In the genomic region with DNA sequence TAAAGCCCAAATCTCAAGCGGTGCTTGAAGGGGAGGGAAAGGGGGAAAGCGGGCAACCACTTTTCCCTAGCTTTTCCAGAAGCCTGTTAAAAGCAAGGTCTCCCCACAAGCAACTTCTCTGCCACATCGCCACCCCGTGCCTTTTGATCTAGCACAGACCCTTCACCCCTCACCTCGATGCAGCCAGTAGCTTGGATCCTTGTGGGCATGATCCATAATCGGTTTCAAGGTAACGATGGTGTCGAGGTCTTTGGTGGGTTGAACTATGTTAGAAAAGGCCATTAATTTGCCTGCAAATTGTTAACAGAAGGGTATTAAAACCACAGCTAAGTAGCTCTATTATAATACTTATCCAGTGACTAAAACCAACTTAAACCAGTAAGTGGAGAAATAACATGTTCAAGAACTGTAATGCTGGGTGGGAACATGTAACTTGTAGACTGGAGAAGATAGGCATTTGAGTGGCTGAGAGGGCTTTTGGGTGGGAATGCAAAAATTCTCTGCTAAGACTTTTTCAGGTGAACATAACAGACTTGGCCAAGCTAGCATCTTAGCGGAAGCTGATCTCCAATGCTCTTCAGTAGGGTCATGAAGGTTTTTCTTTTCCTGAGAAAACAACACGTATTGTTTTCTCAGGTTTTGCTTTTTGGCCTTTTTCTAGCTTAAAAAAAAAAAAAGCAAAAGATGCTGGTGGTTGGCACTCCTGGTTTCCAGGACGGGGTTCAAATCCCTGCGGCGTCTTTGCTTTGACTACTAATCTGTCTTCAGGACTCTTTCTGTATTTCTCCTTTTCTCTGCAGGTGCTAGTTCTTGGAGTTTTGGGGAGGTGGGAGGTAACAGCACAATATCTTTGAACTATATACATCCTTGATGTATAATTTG, we compare ENCODE assay signal across 1 cellular context.
A peak's percentile ranks its signal among the peaks of the same experiment; 100 is the strongest.
TF ChIP-seq lines count a peak whose summit lies in the region.

No MANE protein-coding gene starts in this region.

TF ChIP-seq in K562, 482 proteins besides CTCF, POLR2A, EP300 and RAD21 (continued from another document and continues in another):
- TF ChIP-seq, protein P1, sequence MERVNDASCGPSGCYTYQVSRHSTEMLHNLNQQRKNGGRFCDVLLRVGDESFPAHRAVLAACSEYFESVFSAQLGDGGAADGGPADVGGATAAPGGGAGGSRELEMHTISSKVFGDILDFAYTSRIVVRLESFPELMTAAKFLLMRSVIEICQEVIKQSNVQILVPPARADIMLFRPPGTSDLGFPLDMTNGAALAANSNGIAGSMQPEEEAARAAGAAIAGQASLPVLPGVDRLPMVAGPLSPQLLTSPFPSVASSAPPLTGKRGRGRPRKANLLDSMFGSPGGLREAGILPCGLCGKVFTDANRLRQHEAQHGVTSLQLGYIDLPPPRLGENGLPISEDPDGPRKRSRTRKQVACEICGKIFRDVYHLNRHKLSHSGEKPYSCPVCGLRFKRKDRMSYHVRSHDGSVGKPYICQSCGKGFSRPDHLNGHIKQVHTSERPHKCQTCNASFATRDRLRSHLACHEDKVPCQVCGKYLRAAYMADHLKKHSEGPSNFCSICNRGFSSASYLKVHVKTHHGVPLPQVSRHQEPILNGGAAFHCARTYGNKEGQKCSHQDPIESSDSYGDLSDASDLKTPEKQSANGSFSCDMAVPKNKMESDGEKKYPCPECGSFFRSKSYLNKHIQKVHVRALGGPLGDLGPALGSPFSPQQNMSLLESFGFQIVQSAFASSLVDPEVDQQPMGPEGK (CRISPR knock-in tag; IDR thresholded peaks at IDR 0.05; ENCODE audit: borderline replicate concordance): peak; percentile 24; the same call in 1 of the 2 replicates
- peak; percentile 53; the same call in 1 of the 2 replicates for TF ChIP-seq CBX1 (IDR thresholded peaks at IDR 0.05; ENCODE audit: low read depth)
- TF ChIP-seq, protein P2, sequence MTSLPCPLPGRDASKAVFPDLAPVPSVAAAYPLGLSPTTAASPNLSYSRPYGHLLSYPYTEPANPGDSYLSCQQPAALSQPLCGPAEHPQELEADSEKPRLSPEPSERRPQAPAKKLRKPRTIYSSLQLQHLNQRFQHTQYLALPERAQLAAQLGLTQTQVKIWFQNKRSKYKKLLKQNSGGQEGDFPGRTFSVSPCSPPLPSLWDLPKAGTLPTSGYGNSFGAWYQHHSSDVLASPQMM (CRISPR knock-in tag; IDR thresholded peaks at IDR 0.05): peak; percentile 79; the same call in 1 of the 2 replicates
- peak; percentile 11; the same call in 1 of the 2 replicates for TF ChIP-seq ZNF431 (CRISPR knock-in tag; IDR thresholded peaks at IDR 0.05)
- peak; percentile 56; the same call in 1 of the 2 replicates for TF ChIP-seq GABPB1 (CRISPR knock-in tag; IDR thresholded peaks at IDR 0.05)
- peak; percentile 35 for TF ChIP-seq KDM5B (IDR thresholded peaks at IDR 0.05; ENCODE audit: insufficient replicate concordance, low read depth, low read length)
- TF ChIP-seq, protein P3, sequence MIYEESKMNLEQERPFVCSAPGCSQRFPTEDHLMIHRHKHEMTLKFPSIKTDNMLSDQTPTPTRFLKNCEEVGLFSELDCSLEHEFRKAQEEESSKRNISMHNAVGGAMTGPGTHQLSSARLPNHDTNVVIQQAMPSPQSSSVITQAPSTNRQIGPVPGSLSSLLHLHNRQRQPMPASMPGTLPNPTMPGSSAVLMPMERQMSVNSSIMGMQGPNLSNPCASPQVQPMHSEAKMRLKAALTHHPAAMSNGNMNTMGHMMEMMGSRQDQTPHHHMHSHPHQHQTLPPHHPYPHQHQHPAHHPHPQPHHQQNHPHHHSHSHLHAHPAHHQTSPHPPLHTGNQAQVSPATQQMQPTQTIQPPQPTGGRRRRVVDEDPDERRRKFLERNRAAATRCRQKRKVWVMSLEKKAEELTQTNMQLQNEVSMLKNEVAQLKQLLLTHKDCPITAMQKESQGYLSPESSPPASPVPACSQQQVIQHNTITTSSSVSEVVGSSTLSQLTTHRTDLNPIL (CRISPR knock-in tag; IDR thresholded peaks at IDR 0.05): peak; percentile 38; the same call in 1 of the 2 replicates
- 0 out of 2 replicates have a peak, but pooled peaks have one; percentile 61 for TF ChIP-seq ZNF586 (CRISPR knock-in tag; conservative IDR thresholded peaks at IDR 0.05)
- TF ChIP-seq ARNT (IDR thresholded peaks at IDR 0.05): no peak; a peak in 1 of 4 replicates
- TF ChIP-seq ZNF134 (CRISPR knock-in tag; conservative IDR thresholded peaks at IDR 0.05): no peak; the same call in 1 of the 2 replicates
- no peak for TF ChIP-seq PRMT5 (CRISPR knock-in tag; IDR thresholded peaks at IDR 0.05)
- TF ChIP-seq TCF3 (CRISPR knock-in tag; IDR thresholded peaks at IDR 0.05): no peak
- TF ChIP-seq, protein P4, sequence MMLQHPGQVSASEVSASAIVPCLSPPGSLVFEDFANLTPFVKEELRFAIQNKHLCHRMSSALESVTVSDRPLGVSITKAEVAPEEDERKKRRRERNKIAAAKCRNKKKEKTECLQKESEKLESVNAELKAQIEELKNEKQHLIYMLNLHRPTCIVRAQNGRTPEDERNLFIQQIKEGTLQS (IDR thresholded peaks at IDR 0.05): no peak
- TF ChIP-seq, protein P4 (CRISPR knock-in tag; conservative IDR thresholded peaks at IDR 0.05): no peak
- no peak for TF ChIP-seq ZNF133 (CRISPR knock-in tag; IDR thresholded peaks at IDR 0.05)
- TF ChIP-seq BRD4 (IDR thresholded peaks at IDR 0.05): no peak; the same call in 1 of the 2 replicates
- TF ChIP-seq SIRT6 (IDR thresholded peaks at IDR 0.05; ENCODE audit: low read depth, low read length): peak; percentile 87
- TF ChIP-seq, protein P5, sequence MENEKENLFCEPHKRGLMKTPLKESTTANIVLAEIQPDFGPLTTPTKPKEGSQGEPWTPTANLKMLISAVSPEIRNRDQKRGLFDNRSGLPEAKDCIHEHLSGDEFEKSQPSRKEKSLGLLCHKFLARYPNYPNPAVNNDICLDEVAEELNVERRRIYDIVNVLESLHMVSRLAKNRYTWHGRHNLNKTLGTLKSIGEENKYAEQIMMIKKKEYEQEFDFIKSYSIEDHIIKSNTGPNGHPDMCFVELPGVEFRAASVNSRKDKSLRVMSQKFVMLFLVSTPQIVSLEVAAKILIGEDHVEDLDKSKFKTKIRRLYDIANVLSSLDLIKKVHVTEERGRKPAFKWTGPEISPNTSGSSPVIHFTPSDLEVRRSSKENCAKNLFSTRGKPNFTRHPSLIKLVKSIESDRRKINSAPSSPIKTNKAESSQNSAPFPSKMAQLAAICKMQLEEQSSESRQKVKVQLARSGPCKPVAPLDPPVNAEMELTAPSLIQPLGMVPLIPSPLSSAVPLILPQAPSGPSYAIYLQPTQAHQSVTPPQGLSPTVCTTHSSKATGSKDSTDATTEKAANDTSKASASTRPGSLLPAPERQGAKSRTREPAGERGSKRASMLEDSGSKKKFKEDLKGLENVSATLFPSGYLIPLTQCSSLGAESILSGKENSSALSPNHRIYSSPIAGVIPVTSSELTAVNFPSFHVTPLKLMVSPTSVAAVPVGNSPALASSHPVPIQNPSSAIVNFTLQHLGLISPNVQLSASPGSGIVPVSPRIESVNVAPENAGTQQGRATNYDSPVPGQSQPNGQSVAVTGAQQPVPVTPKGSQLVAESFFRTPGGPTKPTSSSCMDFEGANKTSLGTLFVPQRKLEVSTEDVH (IDR thresholded peaks at IDR 0.05; ENCODE audit: low read depth, partially characterized antibody): peak; percentile 39
- peak; percentile 47; the same call in 1 of the 2 replicates for TF ChIP-seq BACH1 (tag; IDR thresholded peaks at IDR 0.05)
- TF ChIP-seq, protein P6, sequence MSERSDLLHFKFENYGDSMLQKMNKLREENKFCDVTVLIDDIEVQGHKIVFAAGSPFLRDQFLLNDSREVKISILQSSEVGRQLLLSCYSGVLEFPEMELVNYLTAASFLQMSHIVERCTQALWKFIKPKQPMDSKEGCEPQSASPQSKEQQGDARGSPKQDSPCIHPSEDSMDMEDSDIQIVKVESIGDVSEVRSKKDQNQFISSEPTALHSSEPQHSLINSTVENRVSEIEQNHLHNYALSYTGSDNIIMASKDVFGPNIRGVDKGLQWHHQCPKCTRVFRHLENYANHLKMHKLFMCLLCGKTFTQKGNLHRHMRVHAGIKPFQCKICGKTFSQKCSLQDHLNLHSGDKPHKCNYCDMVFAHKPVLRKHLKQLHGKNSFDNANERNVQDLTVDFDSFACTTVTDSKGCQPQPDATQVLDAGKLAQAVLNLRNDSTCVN (CRISPR knock-in tag; IDR thresholded peaks at IDR 0.05): peak; percentile 77
- TF ChIP-seq, protein P7, sequence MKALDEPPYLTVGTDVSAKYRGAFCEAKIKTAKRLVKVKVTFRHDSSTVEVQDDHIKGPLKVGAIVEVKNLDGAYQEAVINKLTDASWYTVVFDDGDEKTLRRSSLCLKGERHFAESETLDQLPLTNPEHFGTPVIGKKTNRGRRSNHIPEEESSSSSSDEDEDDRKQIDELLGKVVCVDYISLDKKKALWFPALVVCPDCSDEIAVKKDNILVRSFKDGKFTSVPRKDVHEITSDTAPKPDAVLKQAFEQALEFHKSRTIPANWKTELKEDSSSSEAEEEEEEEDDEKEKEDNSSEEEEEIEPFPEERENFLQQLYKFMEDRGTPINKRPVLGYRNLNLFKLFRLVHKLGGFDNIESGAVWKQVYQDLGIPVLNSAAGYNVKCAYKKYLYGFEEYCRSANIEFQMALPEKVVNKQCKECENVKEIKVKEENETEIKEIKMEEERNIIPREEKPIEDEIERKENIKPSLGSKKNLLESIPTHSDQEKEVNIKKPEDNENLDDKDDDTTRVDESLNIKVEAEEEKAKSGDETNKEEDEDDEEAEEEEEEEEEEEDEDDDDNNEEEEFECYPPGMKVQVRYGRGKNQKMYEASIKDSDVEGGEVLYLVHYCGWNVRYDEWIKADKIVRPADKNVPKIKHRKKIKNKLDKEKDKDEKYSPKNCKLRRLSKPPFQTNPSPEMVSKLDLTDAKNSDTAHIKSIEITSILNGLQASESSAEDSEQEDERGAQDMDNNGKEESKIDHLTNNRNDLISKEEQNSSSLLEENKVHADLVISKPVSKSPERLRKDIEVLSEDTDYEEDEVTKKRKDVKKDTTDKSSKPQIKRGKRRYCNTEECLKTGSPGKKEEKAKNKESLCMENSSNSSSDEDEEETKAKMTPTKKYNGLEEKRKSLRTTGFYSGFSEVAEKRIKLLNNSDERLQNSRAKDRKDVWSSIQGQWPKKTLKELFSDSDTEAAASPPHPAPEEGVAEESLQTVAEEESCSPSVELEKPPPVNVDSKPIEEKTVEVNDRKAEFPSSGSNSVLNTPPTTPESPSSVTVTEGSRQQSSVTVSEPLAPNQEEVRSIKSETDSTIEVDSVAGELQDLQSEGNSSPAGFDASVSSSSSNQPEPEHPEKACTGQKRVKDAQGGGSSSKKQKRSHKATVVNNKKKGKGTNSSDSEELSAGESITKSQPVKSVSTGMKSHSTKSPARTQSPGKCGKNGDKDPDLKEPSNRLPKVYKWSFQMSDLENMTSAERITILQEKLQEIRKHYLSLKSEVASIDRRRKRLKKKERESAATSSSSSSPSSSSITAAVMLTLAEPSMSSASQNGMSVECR (CRISPR knock-in tag; IDR thresholded peaks at IDR 0.05): no peak
- TF ChIP-seq CREM (IDR thresholded peaks at IDR 0.05; ENCODE audit: low read depth): no peak
- TF ChIP-seq, protein P8, sequence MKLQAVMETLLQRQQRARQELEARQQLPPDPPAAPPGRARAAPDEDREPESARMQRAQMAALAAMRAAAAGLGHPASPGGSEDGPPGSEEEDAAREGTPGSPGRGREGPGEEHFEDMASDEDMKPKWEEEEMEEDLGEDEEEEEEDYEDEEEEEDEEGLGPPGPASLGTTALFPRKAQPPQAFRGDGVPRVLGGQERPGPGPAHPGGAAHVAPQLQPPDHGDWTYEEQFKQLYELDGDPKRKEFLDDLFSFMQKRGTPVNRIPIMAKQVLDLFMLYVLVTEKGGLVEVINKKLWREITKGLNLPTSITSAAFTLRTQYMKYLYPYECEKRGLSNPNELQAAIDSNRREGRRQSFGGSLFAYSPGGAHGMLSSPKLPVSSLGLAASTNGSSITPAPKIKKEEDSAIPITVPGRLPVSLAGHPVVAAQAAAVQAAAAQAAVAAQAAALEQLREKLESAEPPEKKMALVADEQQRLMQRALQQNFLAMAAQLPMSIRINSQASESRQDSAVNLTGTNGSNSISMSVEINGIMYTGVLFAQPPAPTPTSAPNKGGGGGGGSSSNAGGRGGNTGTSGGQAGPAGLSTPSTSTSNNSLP (IDR thresholded peaks at IDR 0.05; ENCODE audit: borderline replicate concordance, low read depth, low read length): no peak
- peak; percentile 83 to 88 for TF ChIP-seq TBL1XR1 (IDR thresholded peaks at IDR 0.05; ENCODE audit: low read length in 2 of 2)
- TF ChIP-seq, protein P9, sequence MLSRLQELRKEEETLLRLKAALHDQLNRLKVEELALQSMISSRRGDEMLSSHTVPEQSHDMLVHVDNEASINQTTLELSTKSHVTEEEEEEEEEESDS (CRISPR knock-in tag; IDR thresholded peaks at IDR 0.05): no peak; the same call in 1 of the 2 replicates
- TF ChIP-seq ZSCAN32 (CRISPR knock-in tag; IDR thresholded peaks at IDR 0.05): peak; percentile 6
- TF ChIP-seq, protein P10, sequence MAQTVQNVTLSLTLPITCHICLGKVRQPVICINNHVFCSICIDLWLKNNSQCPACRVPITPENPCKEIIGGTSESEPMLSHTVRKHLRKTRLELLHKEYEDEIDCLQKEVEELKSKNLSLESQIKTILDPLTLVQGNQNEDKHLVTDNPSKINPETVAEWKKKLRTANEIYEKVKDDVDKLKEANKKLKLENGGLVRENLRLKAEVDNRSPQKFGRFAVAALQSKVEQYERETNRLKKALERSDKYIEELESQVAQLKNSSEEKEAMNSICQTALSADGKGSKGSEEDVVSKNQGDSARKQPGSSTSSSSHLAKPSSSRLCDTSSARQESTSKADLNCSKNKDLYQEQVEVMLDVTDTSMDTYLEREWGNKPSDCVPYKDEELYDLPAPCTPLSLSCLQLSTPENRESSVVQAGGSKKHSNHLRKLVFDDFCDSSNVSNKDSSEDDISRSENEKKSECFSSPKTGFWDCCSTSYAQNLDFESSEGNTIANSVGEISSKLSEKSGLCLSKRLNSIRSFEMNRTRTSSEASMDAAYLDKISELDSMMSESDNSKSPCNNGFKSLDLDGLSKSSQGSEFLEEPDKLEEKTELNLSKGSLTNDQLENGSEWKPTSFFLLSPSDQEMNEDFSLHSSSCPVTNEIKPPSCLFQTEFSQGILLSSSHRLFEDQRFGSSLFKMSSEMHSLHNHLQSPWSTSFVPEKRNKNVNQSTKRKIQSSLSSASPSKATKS (CRISPR knock-in tag; IDR thresholded peaks at IDR 0.05): peak; percentile 75
- TF ChIP-seq NUFIP1 (IDR thresholded peaks at IDR 0.05; ENCODE audit: partially characterized antibody): no peak
- TF ChIP-seq, protein P11, sequence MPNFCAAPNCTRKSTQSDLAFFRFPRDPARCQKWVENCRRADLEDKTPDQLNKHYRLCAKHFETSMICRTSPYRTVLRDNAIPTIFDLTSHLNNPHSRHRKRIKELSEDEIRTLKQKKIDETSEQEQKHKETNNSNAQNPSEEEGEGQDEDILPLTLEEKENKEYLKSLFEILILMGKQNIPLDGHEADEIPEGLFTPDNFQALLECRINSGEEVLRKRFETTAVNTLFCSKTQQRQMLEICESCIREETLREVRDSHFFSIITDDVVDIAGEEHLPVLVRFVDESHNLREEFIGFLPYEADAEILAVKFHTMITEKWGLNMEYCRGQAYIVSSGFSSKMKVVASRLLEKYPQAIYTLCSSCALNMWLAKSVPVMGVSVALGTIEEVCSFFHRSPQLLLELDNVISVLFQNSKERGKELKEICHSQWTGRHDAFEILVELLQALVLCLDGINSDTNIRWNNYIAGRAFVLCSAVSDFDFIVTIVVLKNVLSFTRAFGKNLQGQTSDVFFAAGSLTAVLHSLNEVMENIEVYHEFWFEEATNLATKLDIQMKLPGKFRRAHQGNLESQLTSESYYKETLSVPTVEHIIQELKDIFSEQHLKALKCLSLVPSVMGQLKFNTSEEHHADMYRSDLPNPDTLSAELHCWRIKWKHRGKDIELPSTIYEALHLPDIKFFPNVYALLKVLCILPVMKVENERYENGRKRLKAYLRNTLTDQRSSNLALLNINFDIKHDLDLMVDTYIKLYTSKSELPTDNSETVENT (CRISPR knock-in tag; IDR thresholded peaks at IDR 0.05): peak; percentile 63
- no peak for TF ChIP-seq L3MBTL2 (IDR thresholded peaks at IDR 0.05)
- no peak for TF ChIP-seq U2AF2 (optimal IDR thresholded peaks at IDR 0.05; ENCODE audit: low read depth, low read length)
- no peak for TF ChIP-seq SPI1 (IDR thresholded peaks at IDR 0.05; ENCODE audit: borderline replicate concordance, low read depth, low read length)
